ENCODE assay signal across 16 cellular contexts in genomic region chr14:101980251-101980650, GRCh38. TPM values are rescaled to one million over a fixed set of nuclear protein-coding genes. Genes with fewer than 3 reads are reported as not detected.
DNase-seq lines count a peak whose midpoint lies in the region; ATAC-seq and TF ChIP-seq lines count a peak whose summit lies in the region.
"Had no signal": no experiment of that assay in that cellular context is flagged by ENCODE, and none has a peak within 500 bp of the region (broad histone marks: within the 10 kb centered on the region; RNA-seq: fewer than 3 reads in every experiment).

No MANE protein-coding gene starts in this region.

- H3K27ac ChIP-seq in right atrium auricular region, result peak overlapping the region; percentile 32 to 73
- H3K27ac ChIP-seq in coronary artery, result peak overlapping the region; percentile 4 to 61
- H3K27ac ChIP-seq in prostate gland, result peak overlapping the region; percentile 11 to 26
- H3K27ac ChIP-seq: colonic mucosa had no signal

- TF ChIP-seq POLR2A in prostate gland (IDR thresholded peaks at IDR 0.05), result no peak
- TF ChIP-seq POLR2A in erythroblast (IDR thresholded peaks at IDR 0.05; ENCODE audit: low read length), result no peak

- no peak for ATAC-seq in Right ventricle myocardium superior (ENCODE audit: poor library complexity)
- ATAC-seq in HG02885 (IDR thresholded peaks at IDR 0.05; ENCODE audit: poor library complexity, unreplicated experiment), result no peak
- ATAC-seq: activated CD8-positive, alpha-beta T cell treated with anti-CD3 and anti-CD28 coated beads for 36 hours had no signal

- H3K36me3 ChIP-seq in right atrium auricular region (peaks cover 70% of the 10 kb centered on the region), prostate gland (no peaks in the 10 kb centered on the region)

- DNase-seq in right atrium auricular region (ENCODE audit: low spot score) (no peak), Right ventricle myocardium superior (no peak), coronary artery (ENCODE audit: low spot score) (no peak), prostate gland (ENCODE audit: low spot score) (no peak), NAMALWA (ENCODE audit: low spot score) (no peak), erythroblast (lab: John Stamatoyannopoulos, UW) (no peak)
- no peak for DNase-seq in central memory CD4-positive, alpha-beta T cell
- DNase-seq: activated CD8-positive, alpha-beta T cell treated with anti-CD3 and anti-CD28 coated beads for 36 hours; activated naive CD4-positive, alpha-beta T cell treated with anti-CD3 and anti-CD28 coated beads, Interleukin-2, amount 10 ng/mL, durations not matched to agents 7 days and 5 days; colonic mucosa; DMS79 treated with DMSO at 0.1 percent for 48 hours; NCI-H1436; NCI-H510A treated with DMSO at 0.1 percent for 48 hours; small intestine had no signal

- intact Hi-C loops in Right ventricle myocardium superior (cut with DNase I) (no loop called here), prostate gland (cut with DNase I) (no loop called here)

- WGBS in prostate gland, result 79% methylated on average over 10 of the region's 10 CpGs

- H3K4me3 ChIP-seq in right atrium auricular region, result no peak overlapping the region
- H3K4me3 ChIP-seq in coronary artery, result no peak overlapping the region
- H3K4me3 ChIP-seq in prostate gland, result no peak overlapping the region
- H3K4me3 ChIP-seq: colonic mucosa, Peyer's patch had no signal

- H3K4me1 ChIP-seq in right atrium auricular region (peaks cover 0 to 16% of the 10 kb centered on the region in 2 donors), prostate gland (replicated peaks) (no peaks in the 10 kb centered on the region)
- H3K4me1 ChIP-seq: colonic mucosa, Peyer's patch had no signal

- no peaks in the 10 kb centered on the region for H3K27me3 ChIP-seq in right atrium auricular region
- H3K27me3 ChIP-seq in prostate gland (replicated peaks; ENCODE audit: insufficient read depth), result no peaks in the 10 kb centered on the region
- H3K27me3 ChIP-seq: colonic mucosa, Peyer's patch had no signal

- H3K9me3 ChIP-seq in right atrium auricular region (no peaks in the 10 kb centered on the region), prostate gland (no peaks in the 10 kb centered on the region)
- H3K9me3 ChIP-seq: colonic mucosa, Peyer's patch had no signal

- no peak for TF ChIP-seq CTCF in right atrium auricular region (IDR thresholded peaks at IDR 0.05)
- TF ChIP-seq CTCF in coronary artery (IDR thresholded peaks at IDR 0.05), result no peak
- no peak for TF ChIP-seq CTCF in prostate gland (IDR thresholded peaks at IDR 0.05)

RNA-seq across cellular contexts. Expression of gene DYNC1H1, which starts 15.9 kb away (rescaled TPM):
- total RNA-seq in right atrium auricular region, result 100 to 1,000 TPM; 388 to 445 TPM
- 384 TPM for total RNA-seq in Right ventricle myocardium superior
- 100 to 1,000 TPM; 366 to 616 TPM for total RNA-seq in prostate gland
